ENCODE assay signal across 8 cellular contexts in the genomic region with DNA sequence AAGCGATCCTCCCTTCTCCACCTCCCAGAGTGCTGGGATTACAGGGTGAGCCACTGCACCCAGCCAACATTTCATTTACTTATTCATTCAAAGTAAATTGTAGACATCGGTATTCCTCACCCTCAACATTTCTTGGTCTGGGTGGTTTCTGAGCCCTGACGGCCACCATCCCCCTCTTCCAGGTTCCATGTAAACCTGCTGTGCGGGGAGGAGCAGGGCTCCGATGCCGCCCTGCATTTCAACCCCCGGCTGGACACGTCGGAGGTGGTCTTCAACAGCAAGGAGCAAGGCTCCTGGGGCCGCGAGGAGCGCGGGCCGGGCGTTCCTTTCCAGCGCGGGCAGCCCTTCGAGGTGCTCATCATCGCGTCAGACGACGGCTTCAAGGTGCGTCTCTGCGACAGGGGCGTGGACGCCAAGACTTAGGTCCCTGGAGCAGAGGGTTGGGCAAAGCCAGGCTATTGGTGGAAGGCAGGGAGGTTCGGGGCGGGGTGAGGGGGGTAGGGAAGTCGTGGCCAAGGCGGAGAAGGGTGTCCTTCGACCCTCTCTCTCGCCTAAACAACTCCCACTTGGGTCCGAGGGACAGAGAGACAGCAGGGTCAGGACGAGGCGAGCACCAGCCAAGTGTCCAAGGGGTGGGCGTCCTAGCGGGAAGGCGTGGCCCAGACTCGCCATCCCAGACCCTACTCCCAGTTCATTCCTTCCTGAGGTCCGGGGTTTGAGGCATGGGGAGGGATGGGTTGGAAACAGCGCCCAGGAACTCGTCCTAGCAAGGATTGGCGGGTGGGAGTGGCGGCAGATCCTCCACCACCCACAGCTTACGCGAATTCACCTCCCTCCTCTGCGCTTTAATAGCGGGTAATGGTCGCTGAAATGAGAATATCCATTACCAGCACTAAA. TPM values are rescaled to one million over a fixed set of nuclear protein-coding genes. Genes with fewer than 3 reads are reported as not detected.
"Had no signal": no experiment of that assay in that cellular context is flagged by ENCODE, and none has a peak within 500 bp of the region (broad histone marks: within the 10 kb centered on the region; RNA-seq: fewer than 3 reads in every experiment).

No MANE protein-coding gene starts in this region.

RNA-seq across cellular contexts. Expression of a gene that starts 1.8 kb away (rescaled TPM):
- total RNA-seq: activated CD4-positive, alpha-beta T cell treated with anti-CD3 and anti-CD28 coated beads, Interleukin-2, amount 10 ng/mL, durations not matched to agents 7 days and 5 days; activated naive CD4-positive, alpha-beta T cell treated with anti-CD3 and anti-CD28 coated beads, Interleukin-2, amount 50 U/mL, for 72 hours; activated T-cell treated with anti-CD3 and anti-CD28 coated beads, Interleukin-2, amount 50 U/mL, for 72 hours; body of pancreas; fibroblast of villous mesenchyme; natural killer cell; thyroid gland had no signal

RNA-seq across cellular contexts. Expression of a gene that starts 17.4 kb away (rescaled TPM):
- total RNA-seq: activated CD4-positive, alpha-beta T cell treated with anti-CD3 and anti-CD28 coated beads, Interleukin-2, amount 10 ng/mL, durations not matched to agents 7 days and 5 days; activated naive CD4-positive, alpha-beta T cell treated with anti-CD3 and anti-CD28 coated beads, Interleukin-2, amount 50 U/mL, for 72 hours; activated T-cell treated with anti-CD3 and anti-CD28 coated beads, Interleukin-2, amount 50 U/mL, for 72 hours; body of pancreas; fibroblast of villous mesenchyme; natural killer cell; right atrium auricular region; thyroid gland had no signal
